Comparison of ENCODE assay signal across 18 cellular contexts in the genomic region with DNA sequence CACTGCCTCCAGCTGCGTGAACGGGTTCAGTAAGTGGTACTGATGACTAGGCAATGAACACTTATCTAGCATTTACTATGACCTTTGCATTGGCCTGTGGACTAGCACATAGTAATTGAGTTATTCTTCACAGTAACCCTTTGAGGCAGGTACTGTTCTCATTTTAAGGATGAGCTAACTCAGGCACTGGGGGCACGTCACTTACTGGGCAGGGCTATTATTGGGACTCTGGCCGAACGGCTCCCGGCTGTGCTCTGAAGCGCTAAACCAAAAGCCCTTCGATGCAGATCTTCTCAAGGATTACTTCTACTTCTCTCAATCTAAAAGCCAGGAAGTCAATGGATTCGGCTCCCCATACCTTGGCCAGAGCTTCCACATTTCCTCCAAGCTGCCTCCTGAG. TPM values are rescaled to one million over a fixed set of nuclear protein-coding genes. Genes with fewer than 3 reads are reported as not detected.
DNase-seq lines count a peak whose midpoint lies in the region; ATAC-seq, FAIRE-seq and TF ChIP-seq lines count a peak whose summit lies in the region.
"Had no signal": no experiment of that assay in that cellular context is flagged by ENCODE, and none has a peak within 500 bp of the region (broad histone marks: within the 10 kb centered on the region; RNA-seq: fewer than 3 reads in every experiment).

No MANE protein-coding gene starts in this region.

- H3K4me3 ChIP-seq in K562 (no peak overlapping the region), psoas muscle (no peak overlapping the region), testis (no peak overlapping the region)
- H3K4me3 ChIP-seq: A549, GM12878 had no signal

- no peak for TF ChIP-seq EP300 in K562 (IDR thresholded peaks at IDR 0.05; ENCODE audit: low read length)

- H3K27me3 ChIP-seq in K562 (ENCODE audit: control insufficient read depth in 2 of 2, insufficient read depth in 2 of 2, low read length in 2 of 2) (no peaks in the 10 kb centered on the region), psoas muscle (ENCODE audit: insufficient read depth in 3 of 3, low read length in 2 of 3) (no peaks in the 10 kb centered on the region), testis (no peaks in the 10 kb centered on the region)

- CTCF ChIA-PET in K562 (lab: Yijun Ruan, JAX; ENCODE audit: low intra/inter-chr PET ratio): no interaction called here

- H3K9me3 ChIP-seq in K562 (replicated peaks; ENCODE audit: control insufficient read depth, insufficient read depth, low read depth, low read length) (no peaks in the 10 kb centered on the region), psoas muscle (no peaks in the 10 kb centered on the region), testis (no peaks in the 10 kb centered on the region)
- H3K9me3 ChIP-seq: A549, BE2C had no signal

- H3K79me2 ChIP-seq in K562 (ENCODE audit: control insufficient read depth, insufficient read depth, low read length): no peaks in the 10 kb centered on the region

- no peaks in the 10 kb centered on the region for H3K36me3 ChIP-seq in K562 (ENCODE audit: control insufficient read depth, insufficient read depth, low read length)
- no peaks in the 10 kb centered on the region for H3K36me3 ChIP-seq in psoas muscle (ENCODE audit: insufficient read depth in 1 of 2, low read depth in 1 of 2)
- no peaks in the 10 kb centered on the region for H3K36me3 ChIP-seq in testis (ENCODE audit: low read depth, missing control alignments)
- H3K36me3 ChIP-seq: BE2C had no signal

- in situ Hi-C loops in K562 (cut with MboI): no loop called here

- H3K4me1 ChIP-seq in K562 (replicated peaks in 1 of 2; ENCODE audit: control insufficient read depth in 2 of 2, insufficient read depth in 2 of 2, low read length in 2 of 2) (peaks cover 7 to 14% of the 10 kb centered on the region in 2 experiments; a peak in 4 of 5 replicates), psoas muscle (peaks cover 38% of the 10 kb centered on the region), testis (peaks cover 71% of the 10 kb centered on the region)
- H3K4me1 ChIP-seq: A549, BE2C had no signal

- no peak for TF ChIP-seq RAD21 in K562 (CRISPR knock-in tag; conservative IDR thresholded peaks at IDR 0.05 in 1 of 2, IDR thresholded peaks at IDR 0.05 in 1 of 2)

- no peak; the same call in 1 of the 3 replicates for ATAC-seq in K562
- ATAC-seq in psoas muscle: peak; percentile 59 to 81 (median 78)
- ATAC-seq in HG03565 (IDR thresholded peaks at IDR 0.05; ENCODE audit: unreplicated experiment): no peak
- ATAC-seq: A549, GM12878 had no signal

- H3K9me1 ChIP-seq in K562 (ENCODE audit: control insufficient read depth, insufficient read depth, low read length): no peaks in the 10 kb centered on the region

- H2AFZ ChIP-seq in K562 (ENCODE audit: low read depth, low read length): no peak overlapping the region

- 55% methylated on average over 9 of the region's 9 CpGs for WGBS in K562 (ENCODE audit: insufficient coverage, low coverage, missing lambda C conversion rate)
- 62 to 74% (median 64%) methylated on average over 9 of the region's 9 CpGs for WGBS in psoas muscle, 3 donors
- 74 to 77% methylated on average over 9 of the region's 9 CpGs for WGBS in testis, 2 donors

- peaks cover 4% of the 10 kb centered on the region; the same call in 1 of the 2 replicates for H4K20me1 ChIP-seq in K562 (replicated peaks; ENCODE audit: control insufficient read depth, insufficient read depth, low read length)

- peak; percentile 90 for DNase-seq in NCI-H2227 treated with DMSO at 0.1 percent for 48 hours (lab: John Stamatoyannopoulos, UW)
- DNase-seq in K562 (ENCODE audit: extremely low read depth in 1 of 4, low spot score in 3 of 4): no peak
- no peak for DNase-seq in psoas muscle
- no peak for DNase-seq in testis
- no peak for DNase-seq in cerebellar cortex (ENCODE audit: low spot score)
- no peak for DNase-seq in NAMALWA (ENCODE audit: low spot score)
- DNase-seq: BE2C; CD4-positive, alpha-beta memory T cell; GOT3; H9 had no signal

- no TSS peak for BruUV-seq in K562 (replicated peaks; lab: Mats Ljungman, UMichigan)

- no peak for TF ChIP-seq POLR2A in K562 (conservative IDR thresholded peaks at IDR 0.05)
- no peak for TF ChIP-seq POLR2A in testis (IDR thresholded peaks at IDR 0.05)

- POLR2A ChIA-PET in K562 (lab: Yijun Ruan, JAX): no interaction called here

- H3K4me2 ChIP-seq in K562 (ENCODE audit: insufficient read depth, low read length): no peak overlapping the region
- H3K4me2 ChIP-seq: A549 had no signal

- FAIRE-seq in K562 (lab: Jason Lieb, UNC): no peak
- FAIRE-seq: A549, GM12878, GM18507 had no signal

- H3K27ac ChIP-seq in K562 (ENCODE audit: extremely low read depth, low read depth, low read length): no peak overlapping the region
- peak overlapping the region; percentile 27 for H3K27ac ChIP-seq in psoas muscle
- H3K27ac ChIP-seq in testis: peak overlapping the region; percentile 83 to 86
- H3K27ac ChIP-seq: A549, C4-2B had no signal

- TF ChIP-seq CTCF in K562 (IDR thresholded peaks at IDR 0.05 in 2 of 3, conservative IDR thresholded peaks at IDR 0.05 in 1 of 3; ENCODE audit: insufficient read depth in 2 of 3, low read depth in 1 of 3, low read length in 3 of 3) (no peak), psoas muscle (IDR thresholded peaks at IDR 0.05) (no peak), testis (IDR thresholded peaks at IDR 0.05) (no peak)

- intact Hi-C loops in K562 (cut with micrococcal nuclease): no loop called here
- intact Hi-C loops in psoas muscle (cut with DNase I): no loop called here
- intact Hi-C loops in testis (cut with DNase I; ENCODE audit: low total_unique reads): no loop called here

- H3K9ac ChIP-seq in K562 (ENCODE audit: insufficient read depth in 1 of 2, low read depth in 2 of 2, low read length in 2 of 2): no peak overlapping the region

TF ChIP-seq in K562, 482 proteins besides CTCF, POLR2A, EP300 and RAD21:
- TF ChIP-seq L3MBTL2 (IDR thresholded peaks at IDR 0.05): no peak
- TF ChIP-seq, protein P1, sequence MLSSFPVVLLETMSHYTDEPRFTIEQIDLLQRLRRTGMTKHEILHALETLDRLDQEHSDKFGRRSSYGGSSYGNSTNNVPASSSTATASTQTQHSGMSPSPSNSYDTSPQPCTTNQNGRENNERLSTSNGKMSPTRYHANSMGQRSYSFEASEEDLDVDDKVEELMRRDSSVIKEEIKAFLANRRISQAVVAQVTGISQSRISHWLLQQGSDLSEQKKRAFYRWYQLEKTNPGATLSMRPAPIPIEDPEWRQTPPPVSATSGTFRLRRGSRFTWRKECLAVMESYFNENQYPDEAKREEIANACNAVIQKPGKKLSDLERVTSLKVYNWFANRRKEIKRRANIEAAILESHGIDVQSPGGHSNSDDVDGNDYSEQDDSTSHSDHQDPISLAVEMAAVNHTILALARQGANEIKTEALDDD (IDR thresholded peaks at IDR 0.05): peak; percentile 45; the same call in 1 of the 2 replicates

RNA-seq across cellular contexts. Expression of a gene that starts 38.3 kb away (rescaled TPM):
- total RNA-seq in K562 (2011; cell fraction: chromatin; rRNA removed; ENCODE audit: low replicate concordance): 3.7 and 6.2 TPM in 2 replicates
- 1.7 and 2.1 TPM in 2 replicates for total RNA-seq in K562 (2011; cell fraction: nucleolus; rRNA removed)
- total RNA-seq in K562 (2011; cell fraction: nucleoplasm; rRNA removed): 3.0 and 6.9 TPM in 2 replicates
- total RNA-seq in K562 (2014; rRNA removed): 0.65 and 0.82 TPM in 2 replicates
- total RNA-seq in K562 (2014; rRNA removed; fragmentation: Illumina TruSeq; extraction: Trizol): 0.47 and 0.54 TPM in 2 replicates
- total RNA-seq in K562 (2015; rRNA removed; fragmentation: Illumina TruSeq; extraction: Trizol): 0.15 and 0.18 TPM in 2 replicates
- 2.6 and 2.7 TPM in 2 replicates for total RNA-seq in K562 (2021)
- polyA plus RNA-seq in K562 (2011; rRNA removed): 1.7 and 2.2 TPM in 2 replicates
- polyA plus RNA-seq in K562 (2011; cell fraction: cytosol; rRNA removed): 0.95 and 1.7 TPM in 2 replicates
- 2.9 and 3.2 TPM in 2 replicates for polyA plus RNA-seq in K562 (2011; cell fraction: nucleus; rRNA removed)
- 1.5 and 2.2 TPM in 2 replicates for polyA plus RNA-seq in K562 (2012)
- polyA plus RNA-seq in K562 (2014; fragmentation: Illumina TruSeq; extraction: Trizol): 1.9 and 2.2 TPM in 2 replicates
- polyA plus RNA-seq in K562 (2014; fragmentation: Nextera tagmentation; extraction: Ambion mirVana): 1 to 10 TPM; 2.1 to 3.2 TPM
- 0.82 and 1.0 TPM in 2 replicates for polyA plus RNA-seq in K562 (2014; rRNA removed)
- 2.3 and 3.3 TPM in 2 replicates for polyA minus RNA-seq in K562 (2011; rRNA and poly(A)+ RNA removed)
- polyA minus RNA-seq in K562 (2011; cell fraction: cytosol; rRNA and poly(A)+ RNA removed): 3.7 and 4.6 TPM in 2 replicates
- 1.6 and 2.3 TPM in 2 replicates for polyA minus RNA-seq in K562 (2011; cell fraction: nucleus; rRNA and poly(A)+ RNA removed)
- 10 to 100 TPM; 18.5 to 30.7 (median 23.8) TPM for total RNA-seq in psoas muscle
- polyA plus RNA-seq in psoas muscle: 10 to 100 TPM in 1 of 3 donors, 1 to 10 TPM in 2; 3.3 to 17.4 (median 8.9) TPM
- 100 to 1,000 TPM in 1 of 2 donors, 10 to 100 TPM in 1; 80.7 to 110 TPM for total RNA-seq in testis
- 42.7 TPM for polyA plus RNA-seq in testis (ENCODE audit: insufficient read depth, low read depth, low replicate concordance)
- total RNA-seq: CD4-positive, alpha-beta memory T cell; G401; HT1080 had no signal
- polyA plus RNA-seq: AG04450; CD4-positive, alpha-beta memory T cell had no signal

Comparison
In these comparisons a context has a peak if more than half of its experiments do, and no peak if none do; other contexts are left out.
1. ATAC-seq: peak in psoas muscle (4 of 4); none in K562 (single experiment) and HG03565 (single experiment).